In the genomic region with DNA sequence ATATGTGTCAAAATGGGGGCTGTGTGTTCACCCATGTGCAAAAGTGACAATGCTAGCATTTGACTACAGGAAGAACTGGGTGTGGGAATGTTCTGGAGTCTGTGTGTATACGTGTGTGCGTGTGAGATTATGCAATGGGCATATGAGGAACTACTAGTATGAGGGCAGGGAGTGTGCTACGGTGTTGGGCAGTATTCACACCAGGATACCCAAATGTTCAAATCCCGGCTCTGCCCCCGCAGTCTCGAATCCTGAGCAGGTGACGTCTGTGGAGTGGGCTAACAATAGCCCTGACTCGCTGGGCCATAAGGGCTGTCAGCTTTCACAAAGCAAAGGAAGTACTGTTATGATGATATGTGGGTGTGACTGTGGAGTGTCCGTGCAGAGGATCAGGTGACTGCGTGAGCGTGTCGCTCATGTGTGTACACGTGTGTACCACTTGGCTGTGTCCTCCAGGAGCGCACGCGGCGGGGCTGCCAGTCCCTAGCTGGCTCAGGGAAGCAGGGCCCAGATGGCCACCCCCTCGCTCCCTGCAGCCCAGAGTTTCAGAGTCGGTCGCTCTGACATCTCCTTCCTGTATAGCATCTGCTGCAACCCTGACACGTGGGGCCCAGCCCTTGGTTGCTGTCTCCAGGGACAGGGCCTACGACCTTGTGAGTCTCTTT, we compare ENCODE assay signal across 10 cellular contexts.
DNase-seq lines count a peak whose midpoint lies in the region; ATAC-seq lines count a peak whose summit lies in the region.
"Had no signal": no experiment of that assay in that cellular context is flagged by ENCODE, and none has a peak within 500 bp of the region (broad histone marks: within the 10 kb centered on the region; RNA-seq: fewer than 3 reads in every experiment).

No MANE protein-coding gene starts in this region.

- DNase-seq in NCI-H2029 (lab: John Stamatoyannopoulos, UW) (peak; percentile 55), NCI-H2029 treated with DMSO at 0.1 percent for 48 hours (lab: John Stamatoyannopoulos, UW) (no peak), NCI-H1048 (lab: John Stamatoyannopoulos, UW) (no peak), islet precursor cell (no peak)
- no peak for DNase-seq in activated CD4-positive, CD25-positive, alpha-beta regulatory T cell (lab: John Stamatoyannopoulos, UW)

- ATAC-seq in GM21515 (IDR thresholded peaks at IDR 0.05; ENCODE audit: unreplicated experiment) (peak; percentile 82), HG03575 (IDR thresholded peaks at IDR 0.05; ENCODE audit: extremely low read depth, insufficient number of reproducible peaks, low FRiP score, unreplicated experiment) (peak; percentile 78)

- peak overlapping the region; percentile 73 for H3K27ac ChIP-seq in cingulate gyrus (ENCODE audit: low read depth, low read length)
- H3K27ac ChIP-seq: 22Rv1, SJSA1 had no signal
